ENCODE assay signal across 18 cellular contexts in the genomic region with DNA sequence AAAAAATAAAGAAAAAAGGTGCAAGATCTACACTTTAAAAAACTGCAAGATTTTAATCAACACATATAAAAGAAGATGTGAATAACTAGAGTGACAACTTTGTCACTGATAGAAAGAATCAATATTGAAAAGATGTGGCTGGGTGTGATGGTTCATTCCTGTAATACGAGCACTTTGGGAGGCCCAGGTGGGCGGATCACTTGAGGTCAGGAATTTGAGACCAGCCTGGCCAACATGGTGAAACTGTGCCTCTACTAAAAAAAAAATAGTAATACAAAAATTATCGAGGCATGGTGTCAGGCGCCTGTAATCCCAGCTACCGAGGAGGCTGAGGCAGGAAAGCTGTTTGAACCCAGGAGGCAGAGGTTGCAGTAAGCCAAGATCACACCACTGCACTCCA.
"Had no signal": no experiment of that assay in that cellular context is flagged by ENCODE, and none has a peak within 500 bp of the region (broad histone marks: within the 10 kb centered on the region; RNA-seq: fewer than 3 reads in every experiment).

No MANE protein-coding gene starts in this region.

- H3K27ac ChIP-seq: lower lobe of right lung, neural progenitor cell, prostate gland, right atrium auricular region, sigmoid colon, testis, tibial artery had no signal

- H2AFZ ChIP-seq: neural progenitor cell, parathyroid adenoma had no signal

- H3K27ac Mint-ChIP-seq: effector memory CD8-positive, alpha-beta T cell; nephron; stimulated activated memory B cell treated with anti-CD40 and anti-IgM and Interleukin-4, amounts not matched to agents 10 μg/mL and 1 μg/mL and 100 μg/mL, for 72 hours had no signal

- H3K4me2 ChIP-seq: neural progenitor cell had no signal

- H3K27me3 ChIP-seq: neural progenitor cell, right atrium auricular region, sigmoid colon, testis, tibial artery had no signal

- H3K36me3 Mint-ChIP-seq: stimulated activated memory B cell treated with anti-CD40 and anti-IgM and Interleukin-4, amounts not matched to agents 10 μg/mL and 1 μg/mL and 100 μg/mL, for 72 hours; type B pancreatic cell had no signal

- H3K9me3 ChIP-seq: lower lobe of right lung, prostate gland, right atrium auricular region, sigmoid colon, testis, tibial artery had no signal

- H3K4me1 Mint-ChIP-seq: stimulated activated memory B cell treated with anti-CD40 and anti-IgM and Interleukin-4, amounts not matched to agents 10 μg/mL and 1 μg/mL and 100 μg/mL, for 72 hours had no signal

- H3K4me1 ChIP-seq: lower lobe of right lung, prostate gland, sigmoid colon had no signal

- DNase-seq: cortex of kidney; effector memory CD8-positive, alpha-beta T cell; head of caudate nucleus; left ventricle myocardium superior; sigmoid colon; stimulated activated CD4-positive, alpha-beta T cell treated with anti-CD3 and anti-CD28 coated beads, Interleukin-4, amount 100 ng/mL, for 4 hours; stimulated activated naive CD8-positive, alpha-beta T cell treated with anti-CD3 and anti-CD28 coated beads, Interleukin-15, Interleukin-2, amounts not matched to agents 100 U/mL and 50 U/mL, for 24 hours; substantia nigra; testis had no signal

- H3K4me3 ChIP-seq: lower lobe of right lung, neural progenitor cell, prostate gland, right atrium auricular region, sigmoid colon, testis, tibial artery had no signal

- H3K27me3 Mint-ChIP-seq: type B pancreatic cell had no signal

- H3K4me3 Mint-ChIP-seq: effector memory CD8-positive, alpha-beta T cell; nephron; neural progenitor cell; stimulated activated memory B cell treated with anti-CD40 and anti-IgM and Interleukin-4, amounts not matched to agents 10 μg/mL and 1 μg/mL and 100 μg/mL, for 72 hours; type B pancreatic cell had no signal

- H3K9ac ChIP-seq: neural progenitor cell, parathyroid adenoma had no signal

- H3K9me3 Mint-ChIP-seq: effector memory CD8-positive, alpha-beta T cell had no signal

- H3K36me3 ChIP-seq: lower lobe of right lung, neural progenitor cell, prostate gland, right atrium auricular region, sigmoid colon, tibial artery had no signal

- ATAC-seq: effector memory CD8-positive, alpha-beta T cell; left ventricle myocardium superior; lower lobe of right lung; stimulated activated memory B cell treated with anti-CD40 and anti-IgM and Interleukin-4, amounts not matched to agents 10 μg/mL and 1 μg/mL and 100 μg/mL, for 72 hours; stimulated activated naive CD8-positive, alpha-beta T cell treated with anti-CD3 and anti-CD28 coated beads, Interleukin-15, Interleukin-2, amounts not matched to agents 100 U/mL and 50 U/mL, for 24 hours had no signal
